1 cellular context compared by ENCODE assay signal in the genomic region with DNA sequence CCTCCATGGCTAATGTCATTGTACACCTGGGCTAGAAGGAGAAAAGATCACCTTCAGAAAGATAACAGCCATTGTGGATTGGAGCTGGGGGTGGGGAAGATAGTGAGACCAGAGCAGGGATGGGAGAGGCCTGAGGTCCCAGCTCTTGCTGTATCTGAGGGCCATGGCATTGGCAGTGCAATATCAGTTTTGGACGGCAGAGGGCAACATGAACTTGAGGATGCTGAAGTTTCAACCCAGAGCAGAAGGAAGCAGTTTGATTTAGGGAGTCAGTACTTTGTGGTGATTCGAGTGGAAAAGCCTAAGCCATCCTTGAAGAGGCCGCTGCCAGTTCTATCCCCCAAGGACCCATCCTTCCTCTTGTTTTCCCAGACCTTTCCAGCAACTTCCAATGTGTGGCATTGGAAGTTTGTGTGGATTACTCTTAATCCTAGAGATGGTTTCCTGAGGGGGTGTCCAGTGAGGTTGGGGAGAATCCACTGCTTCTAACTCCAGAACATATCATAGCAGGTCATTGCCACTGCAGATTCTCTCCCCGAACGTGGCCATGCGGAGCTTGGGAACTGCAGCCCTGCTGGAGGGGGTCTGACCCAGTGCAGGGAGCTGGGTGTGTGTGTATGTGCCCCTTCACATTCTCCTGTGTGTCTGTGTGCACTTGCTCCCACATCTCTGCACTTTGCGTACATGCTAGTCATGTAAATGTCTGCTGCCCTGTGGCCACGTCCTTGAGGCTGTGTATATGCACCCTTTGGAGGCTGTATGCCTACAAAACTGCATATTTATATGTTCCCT.
A peak's percentile ranks its signal among the peaks of the same experiment; 100 is the strongest.
TF ChIP-seq lines count a peak whose summit lies in the region.

No MANE protein-coding gene starts in this region.

TF ChIP-seq in HEK293, 187 proteins besides CTCF, POLR2A, EP300 and RAD21 (continued from another document and continues in another):
- TF ChIP-seq ZNF112 (tag by site-specific recombination; IDR thresholded peaks at IDR 0.05): no peak
- no peak for TF ChIP-seq ZNF548 (tag by site-specific recombination; IDR thresholded peaks at IDR 0.05)
- TF ChIP-seq ZNF155 (tag by site-specific recombination; IDR thresholded peaks at IDR 0.05): no peak
- TF ChIP-seq, protein P1, sequence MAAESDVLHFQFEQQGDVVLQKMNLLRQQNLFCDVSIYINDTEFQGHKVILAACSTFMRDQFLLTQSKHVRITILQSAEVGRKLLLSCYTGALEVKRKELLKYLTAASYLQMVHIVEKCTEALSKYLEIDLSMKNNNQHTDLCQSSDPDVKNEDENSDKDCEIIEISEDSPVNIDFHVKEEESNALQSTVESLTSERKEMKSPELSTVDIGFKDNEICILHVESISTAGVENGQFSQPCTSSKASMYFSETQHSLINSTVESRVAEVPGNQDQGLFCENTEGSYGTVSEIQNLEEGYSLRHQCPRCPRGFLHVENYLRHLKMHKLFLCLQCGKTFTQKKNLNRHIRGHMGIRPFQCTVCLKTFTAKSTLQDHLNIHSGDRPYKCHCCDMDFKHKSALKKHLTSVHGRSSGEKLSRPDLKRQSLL (tag by site-specific recombination; IDR thresholded peaks at IDR 0.05): no peak
- TF ChIP-seq, protein P2, sequence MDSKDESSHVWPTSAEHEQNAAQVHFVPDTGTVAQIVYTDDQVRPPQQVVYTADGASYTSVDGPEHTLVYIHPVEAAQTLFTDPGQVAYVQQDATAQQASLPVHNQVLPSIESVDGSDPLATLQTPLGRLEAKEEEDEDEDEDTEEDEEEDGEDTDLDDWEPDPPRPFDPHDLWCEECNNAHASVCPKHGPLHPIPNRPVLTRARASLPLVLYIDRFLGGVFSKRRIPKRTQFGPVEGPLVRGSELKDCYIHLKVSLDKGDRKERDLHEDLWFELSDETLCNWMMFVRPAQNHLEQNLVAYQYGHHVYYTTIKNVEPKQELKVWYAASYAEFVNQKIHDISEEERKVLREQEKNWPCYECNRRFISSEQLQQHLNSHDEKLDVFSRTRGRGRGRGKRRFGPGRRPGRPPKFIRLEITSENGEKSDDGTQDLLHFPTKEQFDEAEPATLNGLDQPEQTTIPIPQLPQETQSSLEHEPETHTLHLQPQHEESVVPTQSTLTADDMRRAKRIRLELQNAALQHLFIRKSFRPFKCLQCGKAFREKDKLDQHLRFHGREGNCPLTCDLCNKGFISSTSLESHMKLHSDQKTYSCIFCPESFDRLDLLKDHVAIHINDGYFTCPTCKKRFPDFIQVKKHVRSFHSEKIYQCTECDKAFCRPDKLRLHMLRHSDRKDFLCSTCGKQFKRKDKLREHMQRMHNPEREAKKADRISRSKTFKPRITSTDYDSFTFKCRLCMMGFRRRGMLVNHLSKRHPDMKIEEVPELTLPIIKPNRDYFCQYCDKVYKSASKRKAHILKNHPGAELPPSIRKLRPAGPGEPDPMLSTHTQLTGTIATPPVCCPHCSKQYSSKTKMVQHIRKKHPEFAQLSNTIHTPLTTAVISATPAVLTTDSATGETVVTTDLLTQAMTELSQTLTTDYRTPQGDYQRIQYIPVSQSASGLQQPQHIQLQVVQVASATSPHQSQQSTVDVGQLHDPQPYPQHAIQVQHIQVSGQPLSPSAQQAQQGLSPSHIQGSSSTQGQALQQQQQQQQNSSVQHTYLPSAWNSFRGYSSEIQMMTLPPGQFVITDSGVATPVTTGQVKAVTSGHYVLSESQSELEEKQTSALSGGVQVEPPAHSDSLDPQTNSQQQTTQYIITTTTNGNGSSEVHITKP (tag by site-specific recombination; IDR thresholded peaks at IDR 0.05): no peak
- TF ChIP-seq, protein P3, sequence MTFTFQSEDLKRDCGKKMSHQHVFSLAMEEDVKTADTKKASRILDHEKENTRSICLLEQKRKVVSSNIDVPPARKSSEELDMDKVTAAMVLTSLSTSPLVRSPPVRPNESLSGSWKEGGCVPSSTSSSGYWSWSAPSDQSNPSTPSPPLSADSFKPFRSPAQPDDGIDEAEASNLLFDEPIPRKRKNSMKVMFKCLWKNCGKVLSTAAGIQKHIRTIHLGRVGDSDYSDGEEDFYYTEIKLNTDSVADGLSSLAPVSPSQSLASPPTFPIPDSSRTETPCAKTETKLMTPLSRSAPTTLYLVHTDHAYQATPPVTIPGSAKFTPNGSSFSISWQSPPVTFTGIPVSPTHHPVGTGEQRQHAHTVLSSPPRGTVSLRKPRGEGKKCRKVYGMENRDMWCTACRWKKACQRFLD (tag by site-specific recombination; IDR thresholded peaks at IDR 0.05): no peak
- TF ChIP-seq ZNF223 (tag by site-specific recombination; IDR thresholded peaks at IDR 0.05): no peak
- TF ChIP-seq, protein P4, sequence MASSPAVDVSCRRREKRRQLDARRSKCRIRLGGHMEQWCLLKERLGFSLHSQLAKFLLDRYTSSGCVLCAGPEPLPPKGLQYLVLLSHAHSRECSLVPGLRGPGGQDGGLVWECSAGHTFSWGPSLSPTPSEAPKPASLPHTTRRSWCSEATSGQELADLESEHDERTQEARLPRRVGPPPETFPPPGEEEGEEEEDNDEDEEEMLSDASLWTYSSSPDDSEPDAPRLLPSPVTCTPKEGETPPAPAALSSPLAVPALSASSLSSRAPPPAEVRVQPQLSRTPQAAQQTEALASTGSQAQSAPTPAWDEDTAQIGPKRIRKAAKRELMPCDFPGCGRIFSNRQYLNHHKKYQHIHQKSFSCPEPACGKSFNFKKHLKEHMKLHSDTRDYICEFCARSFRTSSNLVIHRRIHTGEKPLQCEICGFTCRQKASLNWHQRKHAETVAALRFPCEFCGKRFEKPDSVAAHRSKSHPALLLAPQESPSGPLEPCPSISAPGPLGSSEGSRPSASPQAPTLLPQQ (tag by site-specific recombination; IDR thresholded peaks at IDR 0.05): peak; percentile 51; the same call in 1 of the 2 replicates
- no peak for TF ChIP-seq ZBTB21 (tag by site-specific recombination; IDR thresholded peaks at IDR 0.05)
- TF ChIP-seq ZBTB48 (tag by site-specific recombination; IDR thresholded peaks at IDR 0.05): peak; percentile 30; the same call in 1 of the 2 replicates
- no peak for TF ChIP-seq ZNF169 (tag by site-specific recombination; IDR thresholded peaks at IDR 0.05)
- TF ChIP-seq ZNF23 (tag by site-specific recombination; IDR thresholded peaks at IDR 0.05; ENCODE audit: borderline replicate concordance): no peak
- no peak for TF ChIP-seq ZSCAN23 (tag by site-specific recombination; IDR thresholded peaks at IDR 0.05)
- TF ChIP-seq, protein P5, sequence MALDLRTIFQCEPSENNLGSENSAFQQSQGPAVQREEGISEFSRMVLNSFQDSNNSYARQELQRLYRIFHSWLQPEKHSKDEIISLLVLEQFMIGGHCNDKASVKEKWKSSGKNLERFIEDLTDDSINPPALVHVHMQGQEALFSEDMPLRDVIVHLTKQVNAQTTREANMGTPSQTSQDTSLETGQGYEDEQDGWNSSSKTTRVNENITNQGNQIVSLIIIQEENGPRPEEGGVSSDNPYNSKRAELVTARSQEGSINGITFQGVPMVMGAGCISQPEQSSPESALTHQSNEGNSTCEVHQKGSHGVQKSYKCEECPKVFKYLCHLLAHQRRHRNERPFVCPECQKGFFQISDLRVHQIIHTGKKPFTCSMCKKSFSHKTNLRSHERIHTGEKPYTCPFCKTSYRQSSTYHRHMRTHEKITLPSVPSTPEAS (tag by site-specific recombination; IDR thresholded peaks at IDR 0.05): no peak
- no peak for TF ChIP-seq ZNF138 (tag by site-specific recombination; IDR thresholded peaks at IDR 0.05; ENCODE audit: borderline replicate concordance)
- no peak for TF ChIP-seq ZNF624 (tag by site-specific recombination; IDR thresholded peaks at IDR 0.05)
- no peak for TF ChIP-seq GLIS2 (tag by site-specific recombination; IDR thresholded peaks at IDR 0.05)
- TF ChIP-seq GLIS1 (tag by site-specific recombination; IDR thresholded peaks at IDR 0.05): 0 out of 2 replicates have a peak, but pooled peaks have one; percentile 8
- TF ChIP-seq ZNF37A (tag by site-specific recombination; IDR thresholded peaks at IDR 0.05): no peak
- 0 out of 2 replicates have a peak, but pooled peaks have one; percentile 46 for TF ChIP-seq ZNF2 (tag by site-specific recombination; IDR thresholded peaks at IDR 0.05)
- TF ChIP-seq, protein P6, sequence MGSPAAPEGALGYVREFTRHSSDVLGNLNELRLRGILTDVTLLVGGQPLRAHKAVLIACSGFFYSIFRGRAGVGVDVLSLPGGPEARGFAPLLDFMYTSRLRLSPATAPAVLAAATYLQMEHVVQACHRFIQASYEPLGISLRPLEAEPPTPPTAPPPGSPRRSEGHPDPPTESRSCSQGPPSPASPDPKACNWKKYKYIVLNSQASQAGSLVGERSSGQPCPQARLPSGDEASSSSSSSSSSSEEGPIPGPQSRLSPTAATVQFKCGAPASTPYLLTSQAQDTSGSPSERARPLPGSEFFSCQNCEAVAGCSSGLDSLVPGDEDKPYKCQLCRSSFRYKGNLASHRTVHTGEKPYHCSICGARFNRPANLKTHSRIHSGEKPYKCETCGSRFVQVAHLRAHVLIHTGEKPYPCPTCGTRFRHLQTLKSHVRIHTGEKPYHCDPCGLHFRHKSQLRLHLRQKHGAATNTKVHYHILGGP (tag by site-specific recombination; IDR thresholded peaks at IDR 0.05): no peak
- TF ChIP-seq, protein P7, sequence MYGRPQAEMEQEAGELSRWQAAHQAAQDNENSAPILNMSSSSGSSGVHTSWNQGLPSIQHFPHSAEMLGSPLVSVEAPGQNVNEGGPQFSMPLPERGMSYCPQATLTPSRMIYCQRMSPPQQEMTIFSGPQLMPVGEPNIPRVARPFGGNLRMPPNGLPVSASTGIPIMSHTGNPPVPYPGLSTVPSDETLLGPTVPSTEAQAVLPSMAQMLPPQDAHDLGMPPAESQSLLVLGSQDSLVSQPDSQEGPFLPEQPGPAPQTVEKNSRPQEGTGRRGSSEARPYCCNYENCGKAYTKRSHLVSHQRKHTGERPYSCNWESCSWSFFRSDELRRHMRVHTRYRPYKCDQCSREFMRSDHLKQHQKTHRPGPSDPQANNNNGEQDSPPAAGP (tag by site-specific recombination; IDR thresholded peaks at IDR 0.05): 0 out of 2 replicates have a peak, but pooled peaks have one; percentile 26
- TF ChIP-seq ZFP69B (tag by site-specific recombination; IDR thresholded peaks at IDR 0.05): 0 out of 2 replicates have a peak, but pooled peaks have one; percentile 21
- no peak for TF ChIP-seq ZNF768 (tag by site-specific recombination; IDR thresholded peaks at IDR 0.05)
- TF ChIP-seq ZNF701 (tag by site-specific recombination; IDR thresholded peaks at IDR 0.05): no peak
- no peak for TF ChIP-seq ZNF621 (tag by site-specific recombination; IDR thresholded peaks at IDR 0.05)
- no peak for TF ChIP-seq SCRT2 (tag by site-specific recombination; IDR thresholded peaks at IDR 0.05)
- no peak for TF ChIP-seq ZNF561 (tag by site-specific recombination; IDR thresholded peaks at IDR 0.05; ENCODE audit: borderline replicate concordance)
- TF ChIP-seq ZNF510 (tag by site-specific recombination; IDR thresholded peaks at IDR 0.05; ENCODE audit: insufficient replicate concordance): no peak
- TF ChIP-seq, protein P8, sequence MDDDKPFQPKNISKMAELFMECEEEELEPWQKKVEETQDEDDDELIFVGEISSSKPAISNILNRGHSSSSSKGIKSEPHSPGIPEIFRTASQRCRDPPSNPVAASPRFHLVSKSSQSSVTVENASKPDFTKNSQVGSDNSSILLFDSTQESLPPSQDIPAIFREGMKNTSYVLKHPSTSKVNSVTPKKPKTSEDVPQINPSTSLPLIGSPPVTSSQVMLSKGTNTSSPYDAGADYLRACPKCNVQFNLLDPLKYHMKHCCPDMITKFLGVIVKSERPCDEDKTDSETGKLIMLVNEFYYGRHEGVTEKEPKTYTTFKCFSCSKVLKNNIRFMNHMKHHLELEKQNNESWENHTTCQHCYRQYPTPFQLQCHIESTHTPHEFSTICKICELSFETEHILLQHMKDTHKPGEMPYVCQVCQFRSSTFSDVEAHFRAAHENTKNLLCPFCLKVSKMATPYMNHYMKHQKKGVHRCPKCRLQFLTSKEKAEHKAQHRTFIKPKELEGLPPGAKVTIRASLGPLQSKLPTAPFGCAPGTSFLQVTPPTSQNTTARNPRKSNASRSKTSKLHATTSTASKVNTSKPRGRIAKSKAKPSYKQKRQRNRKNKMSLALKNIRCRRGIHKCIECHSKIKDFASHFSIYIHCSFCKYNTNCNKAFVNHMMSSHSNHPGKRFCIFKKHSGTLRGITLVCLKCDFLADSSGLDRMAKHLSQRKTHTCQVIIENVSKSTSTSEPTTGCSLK (tag by site-specific recombination; IDR thresholded peaks at IDR 0.05): no peak
- TF ChIP-seq, protein P9, sequence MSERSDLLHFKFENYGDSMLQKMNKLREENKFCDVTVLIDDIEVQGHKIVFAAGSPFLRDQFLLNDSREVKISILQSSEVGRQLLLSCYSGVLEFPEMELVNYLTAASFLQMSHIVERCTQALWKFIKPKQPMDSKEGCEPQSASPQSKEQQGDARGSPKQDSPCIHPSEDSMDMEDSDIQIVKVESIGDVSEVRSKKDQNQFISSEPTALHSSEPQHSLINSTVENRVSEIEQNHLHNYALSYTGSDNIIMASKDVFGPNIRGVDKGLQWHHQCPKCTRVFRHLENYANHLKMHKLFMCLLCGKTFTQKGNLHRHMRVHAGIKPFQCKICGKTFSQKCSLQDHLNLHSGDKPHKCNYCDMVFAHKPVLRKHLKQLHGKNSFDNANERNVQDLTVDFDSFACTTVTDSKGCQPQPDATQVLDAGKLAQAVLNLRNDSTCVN (tag by site-specific recombination; optimal IDR thresholded peaks at IDR 0.05): no peak
- no peak for TF ChIP-seq ZNF423 (tag by site-specific recombination; IDR thresholded peaks at IDR 0.05)
- TF ChIP-seq, protein P10, sequence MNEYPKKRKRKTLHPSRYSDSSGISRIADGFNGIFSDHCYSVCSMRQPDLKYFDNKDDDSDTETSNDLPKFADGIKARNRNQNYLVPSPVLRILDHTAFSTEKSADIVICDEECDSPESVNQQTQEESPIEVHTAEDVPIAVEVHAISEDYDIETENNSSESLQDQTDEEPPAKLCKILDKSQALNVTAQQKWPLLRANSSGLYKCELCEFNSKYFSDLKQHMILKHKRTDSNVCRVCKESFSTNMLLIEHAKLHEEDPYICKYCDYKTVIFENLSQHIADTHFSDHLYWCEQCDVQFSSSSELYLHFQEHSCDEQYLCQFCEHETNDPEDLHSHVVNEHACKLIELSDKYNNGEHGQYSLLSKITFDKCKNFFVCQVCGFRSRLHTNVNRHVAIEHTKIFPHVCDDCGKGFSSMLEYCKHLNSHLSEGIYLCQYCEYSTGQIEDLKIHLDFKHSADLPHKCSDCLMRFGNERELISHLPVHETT (tag by site-specific recombination; IDR thresholded peaks at IDR 0.05): no peak
- TF ChIP-seq WT1 (tag by site-specific recombination; IDR thresholded peaks at IDR 0.05): peak; percentile 47; the same call in 1 of the 2 replicates
- TF ChIP-seq, protein P11, sequence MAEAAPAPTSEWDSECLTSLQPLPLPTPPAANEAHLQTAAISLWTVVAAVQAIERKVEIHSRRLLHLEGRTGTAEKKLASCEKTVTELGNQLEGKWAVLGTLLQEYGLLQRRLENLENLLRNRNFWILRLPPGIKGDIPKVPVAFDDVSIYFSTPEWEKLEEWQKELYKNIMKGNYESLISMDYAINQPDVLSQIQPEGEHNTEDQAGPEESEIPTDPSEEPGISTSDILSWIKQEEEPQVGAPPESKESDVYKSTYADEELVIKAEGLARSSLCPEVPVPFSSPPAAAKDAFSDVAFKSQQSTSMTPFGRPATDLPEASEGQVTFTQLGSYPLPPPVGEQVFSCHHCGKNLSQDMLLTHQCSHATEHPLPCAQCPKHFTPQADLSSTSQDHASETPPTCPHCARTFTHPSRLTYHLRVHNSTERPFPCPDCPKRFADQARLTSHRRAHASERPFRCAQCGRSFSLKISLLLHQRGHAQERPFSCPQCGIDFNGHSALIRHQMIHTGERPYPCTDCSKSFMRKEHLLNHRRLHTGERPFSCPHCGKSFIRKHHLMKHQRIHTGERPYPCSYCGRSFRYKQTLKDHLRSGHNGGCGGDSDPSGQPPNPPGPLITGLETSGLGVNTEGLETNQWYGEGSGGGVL (tag by site-specific recombination; IDR thresholded peaks at IDR 0.05): no peak
- no peak for TF ChIP-seq ZNF514 (tag by site-specific recombination; IDR thresholded peaks at IDR 0.05)
